In the genomic region with DNA sequence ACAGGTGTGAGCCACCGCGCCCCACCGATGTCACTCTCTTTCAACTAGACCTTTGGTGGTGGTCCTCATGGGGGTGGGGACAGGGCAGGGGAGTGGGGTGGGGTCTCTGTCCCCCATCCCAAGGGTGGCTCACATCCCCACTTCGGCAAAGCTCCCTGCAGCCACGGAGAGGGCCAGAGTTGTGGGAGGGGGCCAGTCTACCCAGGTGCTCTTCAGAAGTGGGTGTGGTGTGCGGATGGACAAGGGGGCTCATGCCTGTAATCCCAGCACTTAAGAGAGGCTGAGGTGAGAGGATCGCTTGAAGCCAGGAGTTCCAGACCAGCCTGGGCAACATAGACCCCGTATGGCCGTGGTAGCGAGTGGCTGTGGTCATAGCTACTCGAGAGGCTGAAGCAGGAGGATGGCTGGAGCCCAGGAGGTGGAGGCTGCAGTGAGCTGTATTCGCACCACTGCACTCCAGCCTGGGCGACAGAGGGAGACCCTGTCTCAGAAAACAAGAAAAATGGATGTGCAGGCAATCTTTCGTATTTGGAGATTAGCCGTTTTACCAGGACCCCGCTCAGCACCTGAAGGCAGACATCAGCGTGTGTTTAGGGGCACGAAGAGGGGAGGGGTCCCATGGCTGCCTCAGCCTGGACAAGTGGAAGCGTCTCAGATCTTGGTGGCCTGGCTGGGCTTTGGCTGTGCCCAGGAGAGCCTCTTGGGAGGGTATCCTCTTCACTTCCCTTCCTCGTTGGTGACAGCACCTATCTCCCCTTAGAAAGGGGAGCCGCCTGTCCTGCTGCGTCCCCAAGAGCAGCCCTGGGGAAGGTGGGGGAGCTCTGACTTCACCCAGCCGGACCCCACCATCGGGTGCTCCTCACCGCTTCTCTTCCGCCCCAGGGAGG, we compare ENCODE assay signal across 8 cellular contexts. TPM values are rescaled to one million over a fixed set of nuclear protein-coding genes. Genes with fewer than 3 reads are reported as not detected.
DNase-seq lines count a peak whose midpoint lies in the region; ATAC-seq and TF ChIP-seq lines count a peak whose summit lies in the region.

No MANE protein-coding gene starts in this region.

- H3K4me1 Mint-ChIP-seq in activated naive CD8-positive, alpha-beta T cell treated with anti-CD3 and anti-CD28 coated beads, Interleukin-2, amount 10 ng/mL, durations not matched to agents 7 days and 5 days, result peaks cover 15% of the 10 kb centered on the region

- TF ChIP-seq CTCF in AG09309 (IDR thresholded peaks at IDR 0.05; ENCODE audit: control insufficient read depth, insufficient read depth, low read depth, low read length, missing control alignments), result no peak

- H3K27me3 Mint-ChIP-seq in activated naive CD8-positive, alpha-beta T cell treated with anti-CD3 and anti-CD28 coated beads, Interleukin-2, amount 10 ng/mL, durations not matched to agents 7 days and 5 days, result peaks cover 43% of the 10 kb centered on the region

- 41 to 42% methylated on average over 25 to 26 of the region's 26 CpGs for WGBS in GM23248 (ENCODE audit: low coverage in 1 of 2, low lambda C conversion rate in 2 of 2, missing lambda C conversion rate in 2 of 2), 2 experiments
- 69% methylated on average over 20 to 21 of the region's 26 CpGs for WGBS in mesodermal cell (ENCODE audit: insufficient coverage in 2 of 2), 2 experiments

- no peak for ATAC-seq in activated naive CD8-positive, alpha-beta T cell treated with anti-CD3 and anti-CD28 coated beads, Interleukin-2, amount 10 ng/mL, durations not matched to agents 7 days and 5 days (ENCODE audit: low read depth)
- no peak for ATAC-seq in GM21423 (IDR thresholded peaks at IDR 0.05; ENCODE audit: unreplicated experiment)
- ATAC-seq in GM18858 (IDR thresholded peaks at IDR 0.05; ENCODE audit: unreplicated experiment), result no peak

- H3K27ac Mint-ChIP-seq in activated naive CD8-positive, alpha-beta T cell treated with anti-CD3 and anti-CD28 coated beads, Interleukin-2, amount 10 ng/mL, durations not matched to agents 7 days and 5 days, result no peak overlapping the region

- peak overlapping the region; percentile 57 for H3K4me3 Mint-ChIP-seq in activated naive CD8-positive, alpha-beta T cell treated with anti-CD3 and anti-CD28 coated beads, Interleukin-2, amount 10 ng/mL, durations not matched to agents 7 days and 5 days

- no peaks in the 10 kb centered on the region for H3K9me2 ChIP-seq in GM23248 (ENCODE audit: insufficient read depth)

- H3K4me2 ChIP-seq in GM23248 (ENCODE audit: unreplicated experiment), result peak overlapping the region; percentile 88

- H3K27ac ChIP-seq in GM23248, result no peak overlapping the region
- no peak overlapping the region for H3K27ac ChIP-seq in mesodermal cell (ENCODE audit: low read depth, low read length, severe bottlenecking)

- POLR2A ChIA-PET in activated naive CD8-positive, alpha-beta T cell treated with anti-CD3 and anti-CD28 coated beads, Interleukin-2, amount 10 ng/mL, durations not matched to agents 7 days and 5 days (lab: Charles Lee), result interaction anchor here (1.2 kb wide), 1 partner anchor 12 kb away, joined by 6 read pairs; a partner anchor contains a TSS

- no peaks in the 10 kb centered on the region for H3K9me3 Mint-ChIP-seq in activated naive CD8-positive, alpha-beta T cell treated with anti-CD3 and anti-CD28 coated beads, Interleukin-2, amount 10 ng/mL, durations not matched to agents 7 days and 5 days

- no peaks in the 10 kb centered on the region for H3F3A ChIP-seq in GM23248 (ENCODE audit: insufficient read depth)

- DNase-seq in AG09309 (ENCODE audit: low read depth) (no peak), GM23248 (no peak), HuH-7 (ENCODE audit: low spot score) (no peak), OCI-M1 (lab: John Stamatoyannopoulos, UW) (no peak)
- DNase-seq in activated naive CD8-positive, alpha-beta T cell treated with anti-CD3 and anti-CD28 coated beads, Interleukin-2, amount 10 ng/mL, durations not matched to agents 7 days and 5 days, result no peak

- H3K9me3 ChIP-seq in GM23248 (ENCODE audit: low read depth) (no peaks in the 10 kb centered on the region), mesodermal cell (ENCODE audit: control insufficient read depth, low read length) (no peaks in the 10 kb centered on the region)

- H4K20me1 ChIP-seq in GM23248 (ENCODE audit: insufficient read depth), result no peaks in the 10 kb centered on the region

- peak overlapping the region; percentile 79 for H2AFZ ChIP-seq in GM23248

- in situ Hi-C loops in GM23248 (cut with MboI), result no loop called here

- no peaks in the 10 kb centered on the region; the same call in 1 of the 2 replicates for H3K36me3 ChIP-seq in GM23248 (ENCODE audit: low read depth)
- H3K36me3 ChIP-seq in mesodermal cell (ENCODE audit: control insufficient read depth, insufficient read depth, low read length), result peaks cover 29% of the 10 kb centered on the region

- H3K27me3 ChIP-seq in GM23248 (replicated peaks; ENCODE audit: insufficient read depth), result no peaks in the 10 kb centered on the region

- H3K79me2 ChIP-seq in GM23248 (ENCODE audit: insufficient read depth), result no peaks in the 10 kb centered on the region

- H3K4me1 ChIP-seq in GM23248 (ENCODE audit: insufficient read depth), result no peaks in the 10 kb centered on the region
- peaks cover 8% of the 10 kb centered on the region for H3K4me1 ChIP-seq in mesodermal cell (ENCODE audit: control insufficient read depth, insufficient read depth, low read length, poor library complexity, severe bottlenecking)

- peak overlapping the region; percentile 73 for H3K9ac ChIP-seq in GM23248

- H3K4me3 ChIP-seq in AG09309 (ENCODE audit: control insufficient read depth, low read depth, low read length) (peak overlapping the region; percentile 43), GM23248 (peak overlapping the region; percentile 74), mesodermal cell (ENCODE audit: extremely low read depth, insufficient read depth, low read length, poor library complexity, severe bottlenecking) (peak overlapping the region; percentile 39)

- H3K36me3 Mint-ChIP-seq in activated naive CD8-positive, alpha-beta T cell treated with anti-CD3 and anti-CD28 coated beads, Interleukin-2, amount 10 ng/mL, durations not matched to agents 7 days and 5 days, result peaks cover 10% of the 10 kb centered on the region

RNA-seq across cellular contexts. Expression of a gene that starts 0.9 kb away (rescaled TPM):
- 9.0 TPM in 1 of 2 replicates, not detected in the other for total RNA-seq in GM23248 (2014; rRNA removed; shearing (Covaris generic))
- polyA plus RNA-seq in GM23248 (2016; fragmentation: Nextera tagmentation; extraction: Ambion mirVana), result 24.3 and 30.6 TPM in 2 replicates
- 1 to 10 TPM; 2.2 to 3.6 TPM for total RNA-seq in activated naive CD8-positive, alpha-beta T cell treated with anti-CD3 and anti-CD28 coated beads, Interleukin-2, amount 10 ng/mL, durations not matched to agents 7 days and 5 days
- 3.5 TPM for polyA plus RNA-seq in mesodermal cell (2013, experiment 1 of 2)
- 1.6 TPM for polyA plus RNA-seq in mesodermal cell (2013, experiment 2 of 2)

RNA-seq across cellular contexts. Expression of a gene that starts 4.6 kb away (rescaled TPM):
- 20.5 and 33.7 TPM in 2 replicates for total RNA-seq in GM23248 (2014; rRNA removed; shearing (Covaris generic))
- polyA plus RNA-seq in GM23248 (2016; fragmentation: Nextera tagmentation; extraction: Ambion mirVana), result 47.2 and 49.4 TPM in 2 replicates
- 10 to 100 TPM; 18.3 to 20.7 TPM for total RNA-seq in activated naive CD8-positive, alpha-beta T cell treated with anti-CD3 and anti-CD28 coated beads, Interleukin-2, amount 10 ng/mL, durations not matched to agents 7 days and 5 days
- 32.0 TPM for polyA plus RNA-seq in mesodermal cell (2013, experiment 1 of 2)
- 26.5 TPM for polyA plus RNA-seq in mesodermal cell (2013, experiment 2 of 2)

RNA-seq across cellular contexts. Expression of a gene that starts 10.4 kb away (rescaled TPM):
- total RNA-seq in GM23248 (2014; rRNA removed; shearing (Covaris generic)), result 3.5 and 9.0 TPM in 2 replicates
- polyA plus RNA-seq in GM23248 (2016; fragmentation: Nextera tagmentation; extraction: Ambion mirVana), result 3.3 and 3.4 TPM in 2 replicates
- not detected for total RNA-seq in activated naive CD8-positive, alpha-beta T cell treated with anti-CD3 and anti-CD28 coated beads, Interleukin-2, amount 10 ng/mL, durations not matched to agents 7 days and 5 days
- polyA plus RNA-seq in mesodermal cell (2013, experiment 1 of 2), result 47.8 TPM
- polyA plus RNA-seq in mesodermal cell (2013, experiment 2 of 2), result 36.4 TPM

RNA-seq across cellular contexts. Expression of a gene that starts 11.8 kb away (rescaled TPM):
- 9.7 and 14.8 TPM in 2 replicates for total RNA-seq in GM23248 (2014; rRNA removed; shearing (Covaris generic))
- polyA plus RNA-seq in GM23248 (2016; fragmentation: Nextera tagmentation; extraction: Ambion mirVana), result 4.6 and 4.8 TPM in 2 replicates
- total RNA-seq in activated naive CD8-positive, alpha-beta T cell treated with anti-CD3 and anti-CD28 coated beads, Interleukin-2, amount 10 ng/mL, durations not matched to agents 7 days and 5 days, result 10 to 100 TPM; 46.8 to 46.9 TPM
- polyA plus RNA-seq in mesodermal cell (2013, experiment 1 of 2), result 29.5 TPM
- 25.5 TPM for polyA plus RNA-seq in mesodermal cell (2013, experiment 2 of 2)

RNA-seq across cellular contexts. Expression of a gene that starts 27.2 kb away (rescaled TPM):
- total RNA-seq in GM23248 (2014; rRNA removed; shearing (Covaris generic)), result 3.5 and 3.6 TPM in 2 replicates
- 3.7 and 4.0 TPM in 2 replicates for polyA plus RNA-seq in GM23248 (2016; fragmentation: Nextera tagmentation; extraction: Ambion mirVana)
- total RNA-seq in activated naive CD8-positive, alpha-beta T cell treated with anti-CD3 and anti-CD28 coated beads, Interleukin-2, amount 10 ng/mL, durations not matched to agents 7 days and 5 days, result not detected
- 2.7 TPM for polyA plus RNA-seq in mesodermal cell (2013, experiment 1 of 2)
- polyA plus RNA-seq in mesodermal cell (2013, experiment 2 of 2), result 2.3 TPM
